In the genomic region with DNA sequence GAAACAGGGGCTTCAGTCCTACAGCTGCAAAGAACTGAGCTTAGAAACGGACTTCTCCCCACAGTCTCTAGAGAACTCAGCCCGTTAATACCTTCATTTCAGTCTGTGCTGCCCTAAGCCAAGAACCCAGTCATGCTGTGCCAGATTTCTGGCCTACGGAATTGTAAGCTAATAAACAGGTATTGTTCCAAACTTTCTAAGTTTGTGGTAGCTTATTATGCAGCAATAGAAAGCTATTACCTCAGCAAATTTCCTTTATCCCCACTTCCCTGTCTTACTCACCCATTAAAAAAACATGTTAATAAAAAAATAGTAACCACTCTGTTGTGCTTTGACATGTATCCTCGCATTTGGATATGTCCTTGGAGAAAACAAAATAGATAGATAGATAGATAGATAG, we compare ENCODE assay signal across 19 cellular contexts.
A peak's percentile ranks its signal among the peaks of the same experiment; 100 is the strongest.
DNase-seq lines count a peak whose midpoint lies in the region; ATAC-seq and TF ChIP-seq lines count a peak whose summit lies in the region.
"Had no signal": no experiment of that assay in that cellular context is flagged by ENCODE, and none has a peak within 500 bp of the region (broad histone marks: within the 10 kb centered on the region; RNA-seq: fewer than 3 reads in every experiment).

No MANE protein-coding gene starts in this region.

- no peaks in the 10 kb centered on the region for H3K36me3 ChIP-seq in ACC112 (ENCODE audit: insufficient read depth, low read length)
- H3K36me3 ChIP-seq in IMR-90 (ENCODE audit: control insufficient read depth, insufficient read depth, low read length), result no peaks in the 10 kb centered on the region

- no peak overlapping the region for H2BK5ac ChIP-seq in IMR-90 (ENCODE audit: low read depth, low read length, poor library complexity, severe bottlenecking)

- H3K4me3 ChIP-seq in ACC112 (ENCODE audit: low read depth, low read length), result no peak overlapping the region
- H3K4me3 ChIP-seq in IMR-90 (ENCODE audit: insufficient read depth, low read depth, low read length), result no peak overlapping the region

- no peak overlapping the region for H4K5ac ChIP-seq in IMR-90 (ENCODE audit: low read depth, low read length)

- H3K18ac ChIP-seq in IMR-90 (ENCODE audit: low read depth, low read length), result no peak overlapping the region

- no peak overlapping the region for H4K91ac ChIP-seq in IMR-90 (ENCODE audit: insufficient read depth, low read depth, low read length)

- H3K4me2 ChIP-seq in IMR-90 (ENCODE audit: low read depth, low read length), result no peak overlapping the region
- H3K4me2 ChIP-seq: KMS-11 had no signal

- peaks cover 5% of the 10 kb centered on the region; the same call in 1 of the 2 replicates for H4K20me1 ChIP-seq in IMR-90 (ENCODE audit: insufficient read depth, low read length)

- peaks cover 40% of the 10 kb centered on the region for H3K79me2 ChIP-seq in ACC112 (ENCODE audit: control insufficient read depth, insufficient read depth, low read length, unreplicated experiment)

- dilution Hi-C loops in IMR-90 (cut with HindIII; ENCODE audit: low sequenced_read_pairs, unreplicated experiment), result no loop called here

- no peak overlapping the region for H2AK9ac ChIP-seq in IMR-90 (replicated peaks; ENCODE audit: low read depth, low read length, poor library complexity)

- POLR2A ChIA-PET in IMR-90 (lab: Charles Lee; ENCODE audit: unreplicated experiment), result no interaction called here

- no peak overlapping the region for H2BK20ac ChIP-seq in IMR-90 (ENCODE audit: low read depth, low read length)

- H2AFZ ChIP-seq in ACC112 (ENCODE audit: low read length, unreplicated experiment) (no peak overlapping the region), IMR-90 (replicated peaks; ENCODE audit: low read length, poor library complexity) (no peak overlapping the region)

- H3K79me1 ChIP-seq in IMR-90 (ENCODE audit: low read depth in 1 of 2, low read length in 2 of 2), result peaks cover 9 to 26% of the 10 kb centered on the region in 2 experiments; a peak in 3 of 4 replicates

- no TSS peak for BruUV-seq in IMR-90 (replicated peaks; lab: Mats Ljungman, UMichigan)

- H3K4ac ChIP-seq in IMR-90 (ENCODE audit: low read depth, low read length), result no peak overlapping the region

- no peak overlapping the region for H3K56ac ChIP-seq in IMR-90 (ENCODE audit: extremely low read depth, insufficient read depth, low read length)

- in situ Hi-C loops in IMR-90 (cut with MboI; ENCODE audit: low sequenced_read_pairs), result no loop called here

- no peak overlapping the region for H3K23ac ChIP-seq in IMR-90 (ENCODE audit: low read depth, low read length)

- TF ChIP-seq POLR2A in IMR-90 (IDR thresholded peaks at IDR 0.05; ENCODE audit: low read depth, low read length), result no peak

- H3K9ac ChIP-seq in IMR-90 (ENCODE audit: low read depth, low read length), result no peak overlapping the region
- H3K9ac ChIP-seq: KMS-11 had no signal

- H3K27ac ChIP-seq in ACC112 (ENCODE audit: low read depth, low read length) (peak overlapping the region; percentile 69), IMR-90 (ENCODE audit: insufficient read depth, low read length) (no peak overlapping the region)
- H3K27ac ChIP-seq: C4-2B, KMS-11 had no signal

- H2BK120ac ChIP-seq in IMR-90 (ENCODE audit: low read depth, low read length), result no peak overlapping the region

- H3K9me3 ChIP-seq in IMR-90 (ENCODE audit: control insufficient read depth, insufficient read depth, low read length), result no peaks in the 10 kb centered on the region

- 100% methylated on average over 1 of the region's 4 CpGs; no CpG with 5 or more reads in 1 of the 2 experiments for WGBS in IMR-90 (ENCODE audit: extremely low coverage in 2 of 2, insufficient read length in 1 of 2), 2 experiments

- DNase-seq in IMR-90 (no peak), astrocyte of the hippocampus (ENCODE audit: low read depth, low spot score) (peak; percentile 50), renal cortical epithelial cell (ENCODE audit: low read depth) (peak; percentile 44), hepatic stellate cell (ENCODE audit: low spot score) (no peak), SK-N-DZ (ENCODE audit: low spot score) (no peak), retina (no peak)
- DNase-seq: DND-41, GF-D8, GOT3, MM.1S, NCI-H1092 treated with DMSO at 0.1 percent for 48 hours, NCI-H2081 treated with DMSO at 0.1 percent for 48 hours, NCI-H510A treated with DMSO at 0.1 percent for 48 hours, SHP77 had no signal

- no peaks in the 10 kb centered on the region; the same call in none of the 2 replicates for H3K9me1 ChIP-seq in IMR-90 (ENCODE audit: insufficient read depth, low read length)

- H3K4me1 ChIP-seq in ACC112 (ENCODE audit: control insufficient read depth, insufficient read depth, low read length, unreplicated experiment), result peaks cover 47% of the 10 kb centered on the region
- H3K4me1 ChIP-seq in IMR-90 (ENCODE audit: control insufficient read depth, insufficient read depth, low read length), result peaks cover 9% of the 10 kb centered on the region

- no peak overlapping the region for H2AK5ac ChIP-seq in IMR-90 (ENCODE audit: low read depth, low read length)

- H2BK15ac ChIP-seq in IMR-90 (ENCODE audit: low read depth, low read length), result no peak overlapping the region

- TF ChIP-seq CTCF in IMR-90 (conservative IDR thresholded peaks at IDR 0.05; ENCODE audit: low read depth, low read length), result no peak

- ATAC-seq in IMR-90 (ENCODE audit: low read depth) (no peak), HG03280 (IDR thresholded peaks at IDR 0.05; ENCODE audit: unreplicated experiment) (no peak)
- ATAC-seq: HepG2 had no signal

- CTCF ChIA-PET in IMR-90 (lab: Yijun Ruan, JAX), result no interaction called here

- no peak overlapping the region for H4K8ac ChIP-seq in IMR-90 (ENCODE audit: low read depth in 2 of 2, low read length in 2 of 2)

- no peak for TF ChIP-seq RAD21 in IMR-90 (IDR thresholded peaks at IDR 0.05; ENCODE audit: low read length)

- intact Hi-C loops in IMR-90 (cut with micrococcal nuclease), result no loop called here

- H3K27me3 ChIP-seq in ACC112 (ENCODE audit: insufficient read depth, low read length), result no peaks in the 10 kb centered on the region
- no peaks in the 10 kb centered on the region for H3K27me3 ChIP-seq in IMR-90 (ENCODE audit: control insufficient read depth, insufficient read depth, low read length)

- no peak overlapping the region for H3K14ac ChIP-seq in IMR-90 (replicated peaks; ENCODE audit: low read depth, low read length)

TF ChIP-seq in IMR-90, 13 proteins besides CTCF, POLR2A, EP300 and RAD21:
- peak; percentile 46 for TF ChIP-seq MAFK (IDR thresholded peaks at IDR 0.05; ENCODE audit: low read depth, low read length)
- no peak for TF ChIP-seq CHD1 (IDR thresholded peaks at IDR 0.05; ENCODE audit: low read depth, low read length)

Comparison
In these comparisons a context has a peak if more than half of its experiments do, and no peak if none do; other contexts are left out.
1. DNase-seq: peak in astrocyte of the hippocampus (single experiment) and renal cortical epithelial cell (single experiment); none in IMR-90 (single experiment), hepatic stellate cell (single experiment), SK-N-DZ (single experiment) and retina (single experiment).